Comparison of ENCODE assay signal across 19 cellular contexts in the genomic region with DNA sequence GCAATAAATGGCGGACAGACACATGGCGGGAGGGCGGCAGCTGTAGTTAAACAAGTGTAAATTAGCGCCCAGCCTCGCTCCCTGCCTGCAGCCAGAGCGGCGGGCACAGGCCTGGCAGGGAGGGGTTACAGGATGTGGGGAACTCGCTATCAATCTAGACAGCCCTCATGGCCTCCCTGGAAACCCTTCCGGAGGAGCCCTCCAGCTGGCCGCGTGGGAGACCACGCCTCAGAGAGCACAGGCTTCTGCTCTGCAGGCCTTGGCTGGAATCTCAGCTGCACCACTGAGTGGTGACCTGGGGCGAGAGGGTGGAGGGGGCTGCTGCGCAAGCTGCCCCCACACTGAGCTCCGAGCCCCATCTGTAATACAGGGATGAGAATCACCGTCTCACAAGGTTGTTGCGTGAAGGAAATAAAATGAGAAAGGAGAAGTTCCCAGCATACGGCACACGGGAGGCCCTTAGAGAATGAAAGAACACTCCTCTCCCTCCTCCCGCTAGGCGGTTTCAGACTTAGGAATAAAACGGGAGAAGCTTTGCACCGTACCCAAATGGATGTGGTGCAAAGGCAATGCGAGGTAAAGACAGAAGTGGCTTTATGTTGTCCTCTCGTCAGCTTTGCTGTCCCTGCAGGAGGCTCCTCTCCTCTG.
DNase-seq lines count a peak whose midpoint lies in the region; ATAC-seq and FAIRE-seq lines count a peak whose summit lies in the region.
"Had no signal": no experiment of that assay in that cellular context is flagged by ENCODE, and none has a peak within 500 bp of the region (broad histone marks: within the 10 kb centered on the region; RNA-seq: fewer than 3 reads in every experiment).

No MANE protein-coding gene starts in this region.

- H3K9me3 Mint-ChIP-seq in memory B cell = no peaks in the 10 kb centered on the region

- peaks cover 11% of the 10 kb centered on the region for H3K27me3 Mint-ChIP-seq in memory B cell

- peak overlapping the region; percentile 68 to 91 (median 83) for H3K4me2 ChIP-seq in BLaER1 treated with 17β-estradiol and CSF1 and Interleukin-3, amounts not matched to agents 10 nM and 100 nM

- H3K36me3 ChIP-seq in BLaER1 treated with 17β-estradiol and CSF1 and Interleukin-3, amounts not matched to agents 10 nM and 100 nM = no peaks in the 10 kb centered on the region
- H3K36me3 ChIP-seq: ascending aorta, colonic mucosa, heart right ventricle, transverse colon had no signal

- peak overlapping the region in 9 of 10 experiments; percentile 3 to 40 (median 25); a peak in 11 of 20 replicates for H3K4me3 ChIP-seq in BLaER1 treated with 17β-estradiol and CSF1 and Interleukin-3, amounts not matched to agents 10 nM and 100 nM
- H3K4me3 ChIP-seq: ascending aorta, colonic mucosa, heart right ventricle, transverse colon had no signal

- ATAC-seq in memory B cell (ENCODE audit: low read depth) (no peak), GM18502 (IDR thresholded peaks at IDR 0.05; ENCODE audit: poor library complexity, unreplicated experiment) (no peak)
- no peak for ATAC-seq in activated CD4-positive, CD25-positive, alpha-beta regulatory T cell treated with anti-CD3 and anti-CD28 coated beads, Interleukin-2, amount 50 U/mL, for 24 hours

- no peaks in the 10 kb centered on the region; a peak in 1 of 22 replicates for H3K27me3 ChIP-seq in BLaER1 treated with 17β-estradiol and CSF1 and Interleukin-3, amounts not matched to agents 10 nM and 100 nM
- H3K27me3 ChIP-seq: ascending aorta, colonic mucosa had no signal

- DNase-seq in GF-D8 (lab: John Stamatoyannopoulos, UW) (peak; percentile 70), UCSD-AML1 (lab: John Stamatoyannopoulos, UW; ENCODE audit: unreplicated experiment) (peak; percentile 90), memory B cell (ENCODE audit: low spot score in 2 of 2) (no peak), anterior cingulate cortex (lab: John Stamatoyannopoulos, UW) (no peak), HTR-8/SVneo (ENCODE audit: insufficient read length, low spot score) (no peak)
- DNase-seq: activated CD4-positive, alpha-beta T cell treated with anti-CD3 and anti-CD28 coated beads, Interleukin-2, amount 50 U/mL, for 4 hours; colonic mucosa; erythroblast; heart right ventricle; NCI-H1105 treated with DMSO at 0.1 percent for 48 hours; NCI-H524; stimulated activated CD4-positive, alpha-beta T cell treated with anti-CD3 and anti-CD28 coated beads, Interleukin-2, amount 100 ng/mL, for 24 hours; transverse colon had no signal

- no peak overlapping the region for H3K27ac Mint-ChIP-seq in memory B cell

- no peak for FAIRE-seq in HTR-8/SVneo (lab: Jason Lieb, UNC)
- FAIRE-seq: RCC 7860 had no signal

- peaks cover 14 to 31% (median 29%) of the 10 kb centered on the region in 10 experiments for H3K4me1 ChIP-seq in BLaER1 treated with 17β-estradiol and CSF1 and Interleukin-3, amounts not matched to agents 10 nM and 100 nM
- H3K4me1 ChIP-seq: ascending aorta, colonic mucosa, transverse colon had no signal

- peak overlapping the region in 8 of 11 experiments; percentile 14 to 61 (median 24); a peak in 8 of 22 replicates for H3K9ac ChIP-seq in BLaER1 treated with 17β-estradiol and CSF1 and Interleukin-3, amounts not matched to agents 10 nM and 100 nM

- no peaks in the 10 kb centered on the region for H3K9me3 ChIP-seq in BLaER1 treated with 17β-estradiol and CSF1 and Interleukin-3, amounts not matched to agents 10 nM and 100 nM (replicated peaks in 1 of 11)
- H3K9me3 ChIP-seq: ascending aorta, colonic mucosa, heart right ventricle, transverse colon had no signal

- H3K36me3 Mint-ChIP-seq in memory B cell = no peaks in the 10 kb centered on the region

- peak overlapping the region in 7 of 11 experiments; percentile 5 to 50 (median 31); a peak in 11 of 22 replicates for H3K27ac ChIP-seq in BLaER1 treated with 17β-estradiol and CSF1 and Interleukin-3, amounts not matched to agents 10 nM and 100 nM
- H3K27ac ChIP-seq: ascending aorta, C4-2B, colonic mucosa, heart right ventricle, transverse colon had no signal

- no peaks in the 10 kb centered on the region for H4K20me1 ChIP-seq in BLaER1 treated with 17β-estradiol and CSF1 and Interleukin-3, amounts not matched to agents 10 nM and 100 nM

- H3K4me1 Mint-ChIP-seq in memory B cell = peaks cover 10% of the 10 kb centered on the region

- peak overlapping the region; percentile 55 for H3K4me3 Mint-ChIP-seq in memory B cell

Comparison
In these comparisons a context has a peak if more than half of its experiments do, and no peak if none do; other contexts are left out.
1. DNase-seq: peak in GF-D8 (single experiment) and UCSD-AML1 (single experiment); none in memory B cell (0 of 2), anterior cingulate cortex (0 of 58) and HTR-8/SVneo (single experiment).